In the genomic region with DNA sequence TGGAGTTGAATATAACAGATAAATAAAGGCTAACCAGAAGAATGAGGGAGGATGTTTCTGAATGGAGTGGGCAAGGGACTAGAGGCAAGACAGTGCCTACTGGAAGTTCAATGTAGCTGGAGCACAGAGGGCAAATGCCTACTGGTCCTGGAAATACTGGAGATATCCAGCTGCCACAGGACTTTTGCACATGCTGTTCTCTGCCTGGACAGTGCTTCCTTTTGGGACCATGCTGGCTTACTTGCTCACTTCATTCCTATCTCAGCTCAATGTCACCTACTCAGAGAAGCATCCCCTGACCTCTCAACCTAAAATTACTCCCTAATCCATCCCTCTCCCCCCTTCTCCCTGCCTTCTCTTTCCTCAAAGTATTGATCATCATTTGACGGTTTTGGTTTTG, we compare ENCODE assay signal across 28 cellular contexts. TPM values are rescaled to one million over a fixed set of nuclear protein-coding genes. Genes with fewer than 3 reads are reported as not detected.
"Had no signal": no experiment of that assay in that cellular context is flagged by ENCODE, and none has a peak within 500 bp of the region (broad histone marks: within the 10 kb centered on the region; RNA-seq: fewer than 3 reads in every experiment).

No MANE protein-coding gene starts in this region.

- H3K27ac Mint-ChIP-seq: activated CD4-positive, alpha-beta memory T cell treated with anti-CD3 and anti-CD28 coated beads, Interleukin-2, amount 10 ng/mL, durations not matched to agents 7 days and 5 days; activated CD8-positive, alpha-beta memory T cell treated with anti-CD3 and anti-CD28 coated beads, Interleukin-2, amount 10 ng/mL, durations not matched to agents 7 days and 5 days; activated naive CD4-positive, alpha-beta T cell treated with anti-CD3 and anti-CD28 coated beads, Interleukin-2, amount 10 ng/mL, durations not matched to agents 7 days and 5 days; activated naive CD8-positive, alpha-beta T cell had no signal

- H3K9me3 Mint-ChIP-seq: activated CD4-positive, alpha-beta memory T cell treated with anti-CD3 and anti-CD28 coated beads, Interleukin-2, amount 10 ng/mL, durations not matched to agents 7 days and 5 days; activated naive CD4-positive, alpha-beta T cell treated with anti-CD3 and anti-CD28 coated beads, Interleukin-2, amount 10 ng/mL, durations not matched to agents 7 days and 5 days; central memory CD8-positive, alpha-beta T cell had no signal

- H3K4me3 Mint-ChIP-seq: activated CD4-positive, alpha-beta memory T cell treated with anti-CD3 and anti-CD28 coated beads, Interleukin-2, amount 10 ng/mL, durations not matched to agents 7 days and 5 days; activated CD8-positive, alpha-beta memory T cell treated with anti-CD3 and anti-CD28 coated beads, Interleukin-2, amount 10 ng/mL, durations not matched to agents 7 days and 5 days; activated naive CD4-positive, alpha-beta T cell treated with anti-CD3 and anti-CD28 coated beads, Interleukin-2, amount 10 ng/mL, durations not matched to agents 7 days and 5 days; activated naive CD8-positive, alpha-beta T cell; central memory CD8-positive, alpha-beta T cell had no signal

- ATAC-seq: activated CD8-positive, alpha-beta memory T cell treated with anti-CD3 and anti-CD28 coated beads, Interleukin-2, amount 10 ng/mL, durations not matched to agents 7 days and 5 days; Right ventricle myocardium inferior had no signal

- DNase-seq: activated CD4-positive, alpha-beta memory T cell treated with anti-CD3 and anti-CD28 coated beads, Interleukin-2, amount 10 ng/mL, durations not matched to agents 7 days and 5 days; activated CD4-positive, alpha-beta T cell treated with anti-CD3 and anti-CD28 coated beads for 1 hour; activated CD4-positive, alpha-beta T cell treated with anti-CD3 and anti-CD28 coated beads for 48 hours; activated CD4-positive, CD25-positive, alpha-beta regulatory T cell; activated CD8-positive, alpha-beta memory T cell treated with anti-CD3 and anti-CD28 coated beads for 24 hours; activated CD8-positive, alpha-beta memory T cell treated with anti-CD3 and anti-CD28 coated beads, Interleukin-2, amount 10 ng/mL, durations not matched to agents 7 days and 5 days; activated CD8-positive, alpha-beta memory T cell treated with anti-CD3 and anti-CD28 coated beads, Interleukin-2, amount 50 U/mL, for 48 hours; activated effector memory CD4-positive, alpha-beta T cell treated with Interleukin-2 at 50 U/mL for 16 hours; activated naive CD4-positive, alpha-beta T cell treated with anti-CD3 and anti-CD28 coated beads, Interleukin-2, amount 10 ng/mL, durations not matched to agents 7 days and 5 days; activated T-cell treated with anti-CD3 and anti-CD28 coated beads, Interleukin-2, amount 50 U/mL, for 48 hours; amygdala; NCI-H1105 treated with DMSO at 0.1 percent for 48 hours; NCI-H1436 treated with DMSO at 0.1 percent for 48 hours; NCI-H1694 treated with DMSO at 0.1 percent for 48 hours; NCI-H2029; NCI-H345; NCI-H524 treated with DMSO at 0.1 percent for 48 hours; PC-9; T1000; WERI-Rb-1 had no signal

- H3K36me3 Mint-ChIP-seq: activated CD8-positive, alpha-beta memory T cell treated with anti-CD3 and anti-CD28 coated beads, Interleukin-2, amount 10 ng/mL, durations not matched to agents 7 days and 5 days; activated naive CD4-positive, alpha-beta T cell treated with anti-CD3 and anti-CD28 coated beads, Interleukin-2, amount 10 ng/mL, durations not matched to agents 7 days and 5 days; activated naive CD8-positive, alpha-beta T cell had no signal

- H3K4me1 Mint-ChIP-seq: activated naive CD4-positive, alpha-beta T cell treated with anti-CD3 and anti-CD28 coated beads, Interleukin-2, amount 10 ng/mL, durations not matched to agents 7 days and 5 days; central memory CD8-positive, alpha-beta T cell had no signal

RNA-seq across cellular contexts. Expression of gene RASD2, which starts 20.2 kb away (rescaled TPM):
- total RNA-seq: activated CD4-positive, alpha-beta memory T cell treated with anti-CD3 and anti-CD28 coated beads, Interleukin-2, amount 10 ng/mL, durations not matched to agents 7 days and 5 days; T-helper 1 cell treated with Interleukin-12 subunit alpha and Interleukin-12 subunit beta and Interleukin-4 antibody, amounts not matched to agents 30 ng/mL and 1 ng/mL, for 36 hours; T-helper 2 cell treated with Interferon-gamma antibody and Interleukin-4, amounts not matched to agents 100 ng/mL and 5 ng/mL, for 36 hours had no signal

RNA-seq across cellular contexts. Expression of gene MB, which starts 56.3 kb away (rescaled TPM):
- total RNA-seq: activated CD4-positive, alpha-beta memory T cell treated with anti-CD3 and anti-CD28 coated beads, Interleukin-2, amount 10 ng/mL, durations not matched to agents 7 days and 5 days; ascending aorta; chondrocyte; OCI-LY7 had no signal
